8 cellular contexts compared by ENCODE assay signal in the genomic region with DNA sequence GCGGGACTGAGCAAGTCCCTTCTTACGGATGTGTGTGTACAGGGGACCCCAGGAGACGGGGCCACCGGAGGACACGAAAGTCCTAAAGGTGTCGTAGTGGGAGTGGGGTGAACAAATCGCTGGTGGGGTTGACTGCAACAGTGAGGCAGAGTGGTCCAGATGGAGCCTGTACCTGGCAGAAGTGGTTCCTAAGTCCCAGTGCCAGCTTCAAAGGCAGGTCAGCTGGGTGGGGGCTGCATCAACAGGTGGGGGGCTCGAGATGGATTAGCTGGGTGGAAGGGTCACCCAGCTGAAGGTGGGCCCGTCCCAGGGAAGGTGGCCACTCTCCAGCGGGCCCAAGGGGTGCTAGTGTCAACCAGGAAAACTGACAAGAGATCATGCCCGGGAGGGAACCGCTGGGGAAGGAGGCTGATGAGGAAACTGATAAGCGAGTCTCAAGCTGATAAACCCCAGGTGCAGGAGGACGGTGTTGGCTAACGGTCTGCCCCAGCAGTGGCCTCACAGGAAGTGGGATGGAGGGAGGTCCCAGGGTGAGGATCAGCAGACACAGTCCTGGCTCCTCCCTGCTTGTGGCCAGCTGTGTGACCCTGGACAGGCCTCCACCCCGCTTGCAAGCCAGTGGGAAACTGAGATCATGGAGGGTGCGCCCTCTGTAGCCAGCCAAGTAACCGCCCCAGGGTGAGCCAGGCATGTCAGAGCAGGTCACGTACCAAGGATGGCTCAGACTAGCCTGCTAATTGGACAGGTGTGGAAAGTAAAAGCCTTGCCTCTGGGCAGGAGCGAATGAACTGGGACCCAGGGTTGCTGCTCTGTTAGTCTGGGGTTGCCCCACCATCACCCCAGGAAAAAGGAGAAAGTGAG. TPM values are rescaled to one million over a fixed set of nuclear protein-coding genes. Genes with fewer than 3 reads are reported as not detected.
DNase-seq lines count a peak whose midpoint lies in the region; ATAC-seq and TF ChIP-seq lines count a peak whose summit lies in the region.

No MANE protein-coding gene starts in this region.

- H3K27ac Mint-ChIP-seq in activated B cell treated with CpG ODN at 0.5 μM for 24 hours: peak overlapping the region; percentile 86

- peak overlapping the region; percentile 92 for H3K4me3 Mint-ChIP-seq in activated B cell treated with CpG ODN at 0.5 μM for 24 hours

- TF ChIP-seq POLR2A in uterus (IDR thresholded peaks at IDR 0.05): peak in 1 of 2 donors; percentile 24

- POLR2A ChIA-PET in GM10248 (lab: Yijun Ruan, JAX): interaction anchor here (0.6 to 1.6 kb wide), 3 partner anchors 14 to 231 kb away, joined by 3 to 5 read pairs (median 5); no protein-coding TSS in a partner anchor
- POLR2A ChIA-PET in activated B cell treated with CpG ODN at 0.5 μM for 24 hours (lab: Charles Lee): interaction anchor here (0.5 to 1.7 kb wide), 11 partner anchors 18 to 924 kb away, joined by 3 to 16 read pairs (median 5); partner anchors contain the start of genes FUS, STX4, ZNF267 and ZNF646

- intact Hi-C loops in activated B cell treated with CpG ODN at 0.5 μM for 24 hours (cut with micrococcal nuclease): loop anchor here (1.0 to 10.0 kb wide), 5 partner anchors 7 to 925 kb away; partner anchors contain the start of genes FBXL19, SETD1A and ZNF267
- intact Hi-C loops in uterus (cut with DNase I; ENCODE audit: low total_unique reads): no loop called here

- H3K36me3 ChIP-seq in MG63 (peaks cover 9% of the 10 kb centered on the region), esophagus (ENCODE audit: control insufficient read depth in 2 of 2, insufficient read depth in 2 of 2, low read length in 1 of 2) (peaks cover 0 to 11% of the 10 kb centered on the region in 2 donors), muscle layer of duodenum (ENCODE audit: control insufficient read depth in 1 of 2, insufficient read depth in 2 of 2, low read length in 2 of 2) (peaks cover 0 to 6% of the 10 kb centered on the region in 2 donors), uterus (no peaks in the 10 kb centered on the region)

- H3K36me3 Mint-ChIP-seq in activated B cell treated with CpG ODN at 0.5 μM for 24 hours (ENCODE audit: low read depth): peaks cover 14% of the 10 kb centered on the region

- 4 to 5% methylated on average over 20 of the region's 20 CpGs for WGBS in esophagus, 2 donors

- TF ChIP-seq CTCF in GM10248 (IDR thresholded peaks at IDR 0.05; ENCODE audit: control extremely low read depth, extremely low read depth, low read depth, missing control alignments) (peak; percentile 28), activated B cell treated with CpG ODN at 0.5 μM for 24 hours (IDR thresholded peaks at IDR 0.05) (no peak), uterus (IDR thresholded peaks at IDR 0.05) (no peak)

- peaks cover 27% of the 10 kb centered on the region for H3K4me1 Mint-ChIP-seq in activated B cell treated with CpG ODN at 0.5 μM for 24 hours

- CTCF ChIA-PET in GM10248 (lab: Yijun Ruan, JAX) (interaction anchor here (0.8 to 15.1 kb wide), 6 partner anchors 11 to 106 kb away, joined by 3 to 173 read pairs (median 4); no protein-coding TSS in a partner anchor), activated B cell treated with CpG ODN at 0.5 μM for 24 hours (lab: Charles Lee) (interaction anchor here (0.5 to 1.5 kb wide), 5 partner anchors 8 to 86 kb away, joined by 3 to 4 read pairs (median 4); no protein-coding TSS in a partner anchor)

- H3K9me3 Mint-ChIP-seq in activated B cell treated with CpG ODN at 0.5 μM for 24 hours: no peaks in the 10 kb centered on the region

- peak overlapping the region; percentile 58 for H3K4me3 ChIP-seq in MG63
- peak overlapping the region; percentile 65 to 80 for H3K4me3 ChIP-seq in esophagus (ENCODE audit: low read depth in 1 of 2, low read length in 2 of 2)
- peak overlapping the region; percentile 82 to 93 for H3K4me3 ChIP-seq in muscle layer of duodenum (ENCODE audit: low read depth in 1 of 2, low read length in 2 of 2)
- peak overlapping the region; percentile 57 to 70 for H3K4me3 ChIP-seq in uterus

- no peaks in the 10 kb centered on the region for H3K27me3 Mint-ChIP-seq in activated B cell treated with CpG ODN at 0.5 μM for 24 hours

- DNase-seq in GM10248 (ENCODE audit: extremely low spot score): peak; percentile 70
- DNase-seq in MG63: peak; percentile 77
- peak; percentile 37 for DNase-seq in activated B cell treated with CpG ODN at 0.5 μM for 24 hours
- DNase-seq in uterus: peak; percentile 80 to 81
- DNase-seq in globus pallidus (ENCODE audit: low spot score): no peak

- H3K4me1 ChIP-seq in esophagus (ENCODE audit: control insufficient read depth in 2 of 2, insufficient read depth in 2 of 2, low read length in 1 of 2) (peaks cover 6 to 20% of the 10 kb centered on the region in 2 donors), muscle layer of duodenum (ENCODE audit: control insufficient read depth in 1 of 2, insufficient read depth in 2 of 2, low read length in 2 of 2) (peaks cover 8 to 45% of the 10 kb centered on the region in 2 donors), uterus (peaks cover 0 to 11% of the 10 kb centered on the region in 2 donors)

- peak; percentile 46 for ATAC-seq in GM21723 (IDR thresholded peaks at IDR 0.05; ENCODE audit: unreplicated experiment)
- ATAC-seq in activated B cell treated with CpG ODN at 0.5 μM for 24 hours (ENCODE audit: low read depth): peak; percentile 41

- no peaks in the 10 kb centered on the region for H3K9me3 ChIP-seq in MG63
- no peaks in the 10 kb centered on the region for H3K9me3 ChIP-seq in esophagus (ENCODE audit: control insufficient read depth in 2 of 2, insufficient read depth in 1 of 2, low read depth in 1 of 2, low read length in 1 of 2)
- no peaks in the 10 kb centered on the region for H3K9me3 ChIP-seq in muscle layer of duodenum (ENCODE audit: control insufficient read depth in 1 of 2, low read length in 2 of 2)
- H3K9me3 ChIP-seq in uterus: no peaks in the 10 kb centered on the region

- H3K27ac ChIP-seq in esophagus (ENCODE audit: low read depth in 2 of 2, low read length in 1 of 2) (peak overlapping the region; percentile 90 to 94), muscle layer of duodenum (ENCODE audit: low read length) (peak overlapping the region; percentile 70), uterus (peak overlapping the region; percentile 86 to 87)

- H3K27me3 ChIP-seq in MG63: no peaks in the 10 kb centered on the region
- H3K27me3 ChIP-seq in esophagus (ENCODE audit: control insufficient read depth in 1 of 2, insufficient read depth in 2 of 2, low read length in 2 of 2): no peaks in the 10 kb centered on the region
- no peaks in the 10 kb centered on the region for H3K27me3 ChIP-seq in muscle layer of duodenum (ENCODE audit: low read depth, low read length)
- no peaks in the 10 kb centered on the region for H3K27me3 ChIP-seq in uterus

RNA-seq across cellular contexts. Expression of gene ORAI3, which starts 1.0 kb away (rescaled TPM):
- 4.1 and 4.2 TPM in 2 replicates for total RNA-seq in MG63 (2014; rRNA removed; shearing (Covaris generic); ENCODE audit: low replicate concordance)
- 25.1 and 30.6 TPM in 2 replicates for total RNA-seq in activated B cell treated with CpG ODN at 0.5 μM for 24 hours
- polyA plus RNA-seq in esophagus: 10 to 100 TPM in 1 of 2 donors, 1 to 10 TPM in 1; 8.5 to 11.6 TPM
- total RNA-seq in uterus: 10 to 100 TPM; 21.7 to 65.0 (median 27.9) TPM

RNA-seq across cellular contexts. Expression of gene SETD1A, which starts 7.7 kb away (rescaled TPM):
- total RNA-seq in MG63 (2014; rRNA removed; shearing (Covaris generic); ENCODE audit: low replicate concordance): 0.17 and 0.76 TPM in 2 replicates
- total RNA-seq in activated B cell treated with CpG ODN at 0.5 μM for 24 hours (29.6 and 32.8 TPM in 2 replicates), uterus (10 to 100 TPM in 1 of 4 donors, 1 to 10 TPM in 3; 2.1 to 31.7 (median 3.5) TPM)
- 1 to 10 TPM; 6.8 to 9.6 TPM for polyA plus RNA-seq in esophagus

RNA-seq across cellular contexts. Expression of gene FBXL19, which starts 26.5 kb away (rescaled TPM):
- total RNA-seq in MG63 (2014; rRNA removed; shearing (Covaris generic); ENCODE audit: low replicate concordance): 19.5 and 31.2 TPM in 2 replicates
- total RNA-seq in activated B cell treated with CpG ODN at 0.5 μM for 24 hours (20.3 and 24.2 TPM in 2 replicates), uterus (10 to 100 TPM in 3 of 4 donors, 1 to 10 TPM in 1; 3.8 to 25.4 (median 19.0) TPM)
- 10 to 100 TPM; 10.7 to 35.6 TPM for polyA plus RNA-seq in esophagus

RNA-seq across cellular contexts. Expression of gene HSD3B7, which starts 35.1 kb away (rescaled TPM):
- total RNA-seq in MG63 (2014; rRNA removed; shearing (Covaris generic); ENCODE audit: low replicate concordance): 2.1 and 5.0 TPM in 2 replicates
- total RNA-seq in activated B cell treated with CpG ODN at 0.5 μM for 24 hours (1.3 and 1.6 TPM in 2 replicates), uterus (10 to 100 TPM in 2 of 4 donors, 1 to 10 TPM in 2; 7.2 to 18.0 (median 11.3) TPM)
- polyA plus RNA-seq in esophagus: 10 to 100 TPM in 1 of 2 donors, 1 to 10 TPM in 1; 6.6 to 12.1 TPM

RNA-seq across cellular contexts. Expression of gene CTF1, which starts 53.5 kb away (rescaled TPM):
- total RNA-seq in MG63 (2014; rRNA removed; shearing (Covaris generic); ENCODE audit: low replicate concordance): not detected in 2 replicates
- total RNA-seq in activated B cell treated with CpG ODN at 0.5 μM for 24 hours (0.56 and 0.62 TPM in 2 replicates), uterus (10 to 100 TPM in 2 of 4 donors, 1 to 10 TPM in 1, not detected in 1; 2.3 to 20.6 (median 13.8) TPM)
- 1 to 10 TPM; 2.2 to 3.3 TPM for polyA plus RNA-seq in esophagus
